ENCODE assay signal across 11 cellular contexts in the genomic region with DNA sequence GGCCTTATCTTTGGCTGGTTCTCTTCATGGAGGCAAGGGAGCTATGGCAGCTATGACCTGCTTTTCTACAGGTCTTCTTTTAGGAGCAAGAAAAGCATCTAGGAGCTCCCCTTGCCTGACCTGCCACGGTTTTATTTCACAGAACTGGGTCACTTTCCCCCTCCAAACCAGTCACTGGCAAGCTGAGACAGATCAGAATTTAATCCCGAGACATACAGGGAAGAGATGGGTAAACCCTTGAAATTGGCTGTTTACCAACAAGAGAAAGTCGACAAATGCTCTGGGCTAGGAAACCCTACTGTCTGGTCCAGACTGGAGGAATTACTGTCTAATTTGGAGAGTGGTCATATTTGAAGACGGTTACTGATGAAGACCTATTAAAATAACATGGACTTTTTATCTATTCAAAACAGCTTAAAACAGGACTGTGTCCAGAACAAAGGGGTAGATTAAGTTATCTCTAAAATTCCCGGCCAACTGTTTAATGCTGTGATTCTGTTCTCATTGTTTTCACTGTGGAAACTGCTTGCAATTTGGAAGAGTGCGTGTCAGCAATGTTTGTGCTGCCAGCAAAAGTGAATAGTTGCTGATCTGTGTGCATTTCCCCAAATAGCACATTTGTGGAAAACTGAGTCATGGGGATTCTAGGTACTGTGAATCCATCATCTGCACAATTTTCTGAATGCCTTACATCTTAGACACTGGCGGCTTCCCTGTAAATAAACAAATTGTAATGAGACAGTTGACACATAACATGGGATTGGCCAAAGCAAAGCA.
DNase-seq lines count a peak whose midpoint lies in the region; ATAC-seq lines count a peak whose summit lies in the region.
"Had no signal": no experiment of that assay in that cellular context is flagged by ENCODE, and none has a peak within 500 bp of the region (broad histone marks: within the 10 kb centered on the region; RNA-seq: fewer than 3 reads in every experiment).

No MANE protein-coding gene starts in this region.

- peak; percentile 10 for DNase-seq in H4 (ENCODE audit: low spot score)
- peak; percentile 18 for DNase-seq in brain pericyte (ENCODE audit: low read depth, low spot score)
- peak; percentile 48 for DNase-seq in hepatic stellate cell (ENCODE audit: low spot score)
- DNase-seq in skeletal muscle cell (ENCODE audit: low read depth) = peak; percentile 31
- no peak for DNase-seq in DMS114 treated with DMSO at 0.1 percent for 48 hours (lab: John Stamatoyannopoulos, UW; ENCODE audit: unreplicated experiment)
- DNase-seq in activated CD4-positive, CD25-positive, alpha-beta regulatory T cell (lab: John Stamatoyannopoulos, UW) = no peak
- DNase-seq: activated CD4-positive, alpha-beta memory T cell treated with anti-CD3 and anti-CD28 coated beads, Interleukin-2, amount 10 ng/mL, durations not matched to agents 7 days and 5 days; GDM1 had no signal

- H3K4me3 ChIP-seq in skeletal muscle cell (ENCODE audit: low read depth, low read length) = no peak overlapping the region
- H3K4me3 ChIP-seq: adrenal gland had no signal

- ATAC-seq in HG02981 (IDR thresholded peaks at IDR 0.05; ENCODE audit: unreplicated experiment) (no peak), HG03469 (IDR thresholded peaks at IDR 0.05; ENCODE audit: unreplicated experiment) (no peak)

Comparison
In these comparisons a context has a peak if more than half of its experiments do, and no peak if none do; other contexts are left out.
1. DNase-seq: peak in H4 (single experiment), brain pericyte (single experiment), hepatic stellate cell (single experiment) and skeletal muscle cell (single experiment); none in DMS114 treated with DMSO at 0.1 percent for 48 hours (single experiment) and activated CD4-positive, CD25-positive, alpha-beta regulatory T cell (0 of 4).